ENCODE assay signal across 11 cellular contexts in genomic region chr6:30568245-30568644, GRCh38. TPM values are rescaled to one million over a fixed set of nuclear protein-coding genes. Genes with fewer than 3 reads are reported as not detected.
A peak's percentile ranks its signal among the peaks of the same experiment; 100 is the strongest.
DNase-seq lines count a peak whose midpoint lies in the region; ATAC-seq, FAIRE-seq and TF ChIP-seq lines count a peak whose summit lies in the region.
"Had no signal": no experiment of that assay in that cellular context is flagged by ENCODE, and none has a peak within 500 bp of the region (broad histone marks: within the 10 kb centered on the region; RNA-seq: fewer than 3 reads in every experiment).

No MANE protein-coding gene starts in this region.

- CTCF ChIA-PET in GM12878 (lab: Yijun Ruan, JAX), result interaction anchor here (2.5 kb wide), 1 partner anchor 23 kb away, joined by 9 read pairs; no protein-coding TSS in a partner anchor

- H3K9ac ChIP-seq in GM12878 (ENCODE audit: control insufficient read depth, insufficient read depth, low read length), result no peak overlapping the region

- peaks cover 27% of the 10 kb centered on the region for H3K36me3 Mint-ChIP-seq in activated CD4-positive, alpha-beta T cell treated with anti-CD3 and anti-CD28 coated beads, Interleukin-2, amount 10 ng/mL, durations not matched to agents 24 days and 14 days (ENCODE audit: low read depth)
- H3K36me3 Mint-ChIP-seq in activated T-helper 1 cell treated with anti-CD3 and anti-CD28 coated beads, Interleukin-12 subunit alpha, Interleukin-12 subunit beta, Interleukin-2, Interleukin-4 antibody, amounts not matched to agents 30 ng/mL and 10 ng/mL and 1 ng/mL, durations not matched to agents 14 hours and 24 hours and 36 hours (ENCODE audit: low read depth), result peaks cover 21% of the 10 kb centered on the region

- TF ChIP-seq POLR2A in GM12878 (IDR thresholded peaks at IDR 0.05; ENCODE audit: low read depth, low read length), result no peak

- H3K4me1 ChIP-seq in GM12878 (ENCODE audit: control insufficient read depth, insufficient read depth, low read length), result peaks cover 15% of the 10 kb centered on the region

- no peaks in the 10 kb centered on the region for H3K27me3 ChIP-seq in GM12878 (replicated peaks in 1 of 2; ENCODE audit: control insufficient read depth in 2 of 2, insufficient read depth in 2 of 2, low read length in 1 of 2)
- no peaks in the 10 kb centered on the region for H3K27me3 ChIP-seq in dorsolateral prefrontal cortex
- H3K27me3 ChIP-seq: adrenal gland had no signal

- peaks cover 47% of the 10 kb centered on the region for H3K4me1 Mint-ChIP-seq in activated CD4-positive, alpha-beta T cell treated with anti-CD3 and anti-CD28 coated beads, Interleukin-2, amount 10 ng/mL, durations not matched to agents 24 days and 14 days
- H3K4me1 Mint-ChIP-seq in activated T-helper 1 cell treated with anti-CD3 and anti-CD28 coated beads, Interleukin-12 subunit alpha, Interleukin-12 subunit beta, Interleukin-2, Interleukin-4 antibody, amounts not matched to agents 30 ng/mL and 10 ng/mL and 1 ng/mL, durations not matched to agents 14 hours and 24 hours and 36 hours (ENCODE audit: low read depth), result peaks cover 53% of the 10 kb centered on the region

- RAD21 ChIA-PET in GM12878 (lab: Charles Lee; ENCODE audit: unreplicated experiment), result no interaction called here

- H3K4me3 ChIP-seq in GM12878, result no peak overlapping the region
- H3K4me3 ChIP-seq in dorsolateral prefrontal cortex, result no peak overlapping the region
- H3K4me3 ChIP-seq: adrenal gland, left ventricle myocardium inferior had no signal

- FAIRE-seq in GM12878 (lab: Jason Lieb, UNC), result no peak
- FAIRE-seq: urothelium cell line had no signal

- POLR2A ChIA-PET in GM12878 (lab: Charles Lee), result no interaction called here

- H3K27me3 Mint-ChIP-seq in activated CD4-positive, alpha-beta T cell treated with anti-CD3 and anti-CD28 coated beads, Interleukin-2, amount 10 ng/mL, durations not matched to agents 24 days and 14 days, result no peaks in the 10 kb centered on the region
- no peaks in the 10 kb centered on the region for H3K27me3 Mint-ChIP-seq in activated T-helper 1 cell treated with anti-CD3 and anti-CD28 coated beads, Interleukin-12 subunit alpha, Interleukin-12 subunit beta, Interleukin-2, Interleukin-4 antibody, amounts not matched to agents 30 ng/mL and 10 ng/mL and 1 ng/mL, durations not matched to agents 14 hours and 24 hours and 36 hours (ENCODE audit: insufficient read depth)

- no TSS peak for BruUV-seq in GM12878 (replicated peaks; lab: Mats Ljungman, UMichigan)

- TF ChIP-seq EP300 in GM12878 (IDR thresholded peaks at IDR 0.05; ENCODE audit: borderline replicate concordance in 1 of 2, control insufficient read depth in 1 of 2, low read depth in 2 of 2, low read length in 2 of 2), result no peak

- SMC1A ChIA-PET in GM12878 (lab: Charles Lee; ENCODE audit: uncharacterized antibody, unreplicated experiment), result no interaction called here

- H3K4me2 ChIP-seq in GM12878 (ENCODE audit: control insufficient read depth, insufficient read depth), result no peak overlapping the region

- no peaks in the 10 kb centered on the region for H3K36me3 ChIP-seq in GM12878 (ENCODE audit: control insufficient read depth in 2 of 2, insufficient read depth in 2 of 2, low read length in 1 of 2)

- 64% methylated on average over 3 of the region's 3 CpGs for WGBS in GM12878 (ENCODE audit: insufficient coverage, insufficient replicate concordance, low lambda C conversion rate, missing lambda C conversion rate)

- in situ Hi-C loops in GM12878 (cut with MboI), result no loop called here

- H3K9me3 ChIP-seq in GM12878 (replicated peaks; ENCODE audit: control insufficient read depth, insufficient read depth, low read length), result no peaks in the 10 kb centered on the region
- H3K9me3 ChIP-seq: adrenal gland, left ventricle myocardium inferior had no signal

- H3K9me3 Mint-ChIP-seq in activated CD4-positive, alpha-beta T cell treated with anti-CD3 and anti-CD28 coated beads, Interleukin-2, amount 10 ng/mL, durations not matched to agents 24 days and 14 days, result no peaks in the 10 kb centered on the region
- no peaks in the 10 kb centered on the region for H3K9me3 Mint-ChIP-seq in activated T-helper 1 cell treated with anti-CD3 and anti-CD28 coated beads, Interleukin-12 subunit alpha, Interleukin-12 subunit beta, Interleukin-2, Interleukin-4 antibody, amounts not matched to agents 30 ng/mL and 10 ng/mL and 1 ng/mL, durations not matched to agents 14 hours and 24 hours and 36 hours

- peak; percentile 12 to 27 for DNase-seq in activated CD4-positive, alpha-beta T cell treated with anti-CD3 and anti-CD28 coated beads for 4 hours
- no peak for DNase-seq in activated CD4-positive, alpha-beta T cell treated with anti-CD3 and anti-CD28 coated beads, Interleukin-2, amount 10 ng/mL, durations not matched to agents 24 days and 14 days
- DNase-seq in NCI-H69 (lab: John Stamatoyannopoulos, UW), result peak; percentile 89
- DNase-seq in GM12878 (ENCODE audit: low read depth, low spot score), result no peak
- peak; percentile 30 to 43 for DNase-seq in stimulated activated CD4-positive, alpha-beta T cell treated with anti-CD3 and anti-CD28 coated beads, Interleukin-4, amount 100 ng/mL, for 4 hours
- DNase-seq in dorsolateral prefrontal cortex, result no peak
- no peak for DNase-seq in activated T-helper 1 cell treated with anti-CD3 and anti-CD28 coated beads, Interleukin-12 subunit alpha, Interleukin-12 subunit beta, Interleukin-2, Interleukin-4 antibody, amounts not matched to agents 30 ng/mL and 10 ng/mL and 1 ng/mL, durations not matched to agents 14 hours and 24 hours and 36 hours (ENCODE audit: low spot score)
- no peak for DNase-seq in SIG-M5 treated with dmso at 0.1 percent for 504 hours (lab: John Stamatoyannopoulos, UW; ENCODE audit: unreplicated experiment)
- DNase-seq: adrenal gland, left ventricle myocardium inferior had no signal

- H4K20me1 ChIP-seq in GM12878 (ENCODE audit: control insufficient read depth, insufficient read depth), result no peaks in the 10 kb centered on the region

- peak; percentile 34 for ATAC-seq in GM12878

- intact Hi-C loops in activated CD4-positive, alpha-beta T cell treated with anti-CD3 and anti-CD28 coated beads, Interleukin-2, amount 10 ng/mL, durations not matched to agents 24 days and 14 days (cut with micrococcal nuclease), result no loop called here
- intact Hi-C loops in GM12878 (cut with micrococcal nuclease; ENCODE audit: unreplicated experiment), result no loop called here
- intact Hi-C loops in dorsolateral prefrontal cortex (cut with DNase I), result no loop called here
- intact Hi-C loops in activated T-helper 1 cell treated with anti-CD3 and anti-CD28 coated beads, Interleukin-12 subunit alpha, Interleukin-12 subunit beta, Interleukin-2, Interleukin-4 antibody, amounts not matched to agents 30 ng/mL and 10 ng/mL and 1 ng/mL, durations not matched to agents 14 hours and 24 hours and 36 hours (cut with micrococcal nuclease), result no loop called here

- peaks cover 22% of the 10 kb centered on the region for H3K79me2 ChIP-seq in GM12878 (ENCODE audit: control insufficient read depth, insufficient read depth, low read length)

- TF ChIP-seq RAD21 in GM12878 (IDR thresholded peaks at IDR 0.05; ENCODE audit: insufficient read depth, low read depth, low read length), result no peak

- no peak overlapping the region for H3K27ac Mint-ChIP-seq in activated CD4-positive, alpha-beta T cell treated with anti-CD3 and anti-CD28 coated beads, Interleukin-2, amount 10 ng/mL, durations not matched to agents 24 days and 14 days
- H3K27ac Mint-ChIP-seq in activated T-helper 1 cell treated with anti-CD3 and anti-CD28 coated beads, Interleukin-12 subunit alpha, Interleukin-12 subunit beta, Interleukin-2, Interleukin-4 antibody, amounts not matched to agents 30 ng/mL and 10 ng/mL and 1 ng/mL, durations not matched to agents 14 hours and 24 hours and 36 hours, result no peak overlapping the region

- H3K4me3 Mint-ChIP-seq in activated CD4-positive, alpha-beta T cell treated with anti-CD3 and anti-CD28 coated beads, Interleukin-2, amount 10 ng/mL, durations not matched to agents 24 days and 14 days, result no peak overlapping the region
- H3K4me3 Mint-ChIP-seq in activated T-helper 1 cell treated with anti-CD3 and anti-CD28 coated beads, Interleukin-12 subunit alpha, Interleukin-12 subunit beta, Interleukin-2, Interleukin-4 antibody, amounts not matched to agents 30 ng/mL and 10 ng/mL and 1 ng/mL, durations not matched to agents 14 hours and 24 hours and 36 hours, result no peak overlapping the region

- no peak overlapping the region for H2AFZ ChIP-seq in GM12878 (ENCODE audit: control insufficient read depth, low read depth, low read length)

- TF ChIP-seq CTCF in GM12878 (IDR thresholded peaks at IDR 0.05 in 2 of 3, conservative IDR thresholded peaks at IDR 0.05 in 1 of 3; ENCODE audit: control insufficient read depth in 2 of 3, extremely low read depth in 1 of 3, insufficient read depth in 1 of 3, low read depth in 3 of 3, low read length in 3 of 3) (no peak), dorsolateral prefrontal cortex (IDR thresholded peaks at IDR 0.05 in 54 of 56, conservative IDR thresholded peaks at IDR 0.05 in 2 of 56; ENCODE audit: low read depth in 1 of 56, partially characterized antibody in 56 of 56) (no peak)

- no peak overlapping the region for H3K27ac ChIP-seq in GM12878 (ENCODE audit: control insufficient read depth, insufficient read depth)
- H3K27ac ChIP-seq in dorsolateral prefrontal cortex, result peak overlapping the region in 1 of 59 donors; percentile 4
- H3K27ac ChIP-seq: adrenal gland, left ventricle myocardium inferior had no signal

RNA-seq across cellular contexts. Expression of gene ABCF1, which starts 3.0 kb away (rescaled TPM):
- total RNA-seq in activated CD4-positive, alpha-beta T cell treated with anti-CD3 and anti-CD28 coated beads, Interleukin-2, amount 10 ng/mL, durations not matched to agents 24 days and 14 days, result 123 and 125 TPM in 2 replicates
- total RNA-seq in GM12878 (2013; cell fraction: nucleolus; rRNA removed), result 19.3 and 20.7 TPM in 2 replicates
- 55.2 and 55.3 TPM in 2 replicates for total RNA-seq in GM12878 (2014; rRNA removed)
- 57.4 and 63.4 TPM in 2 replicates for total RNA-seq in GM12878 (2014; rRNA removed; fragmentation: Illumina TruSeq; extraction: Trizol)
- total RNA-seq in GM12878 (2021), result 65.8 and 74.7 TPM in 2 replicates
- 29.1 TPM for polyA plus RNA-seq in GM12878 (2011; ENCODE audit: low read depth)
- polyA plus RNA-seq in GM12878 (2011; rRNA removed), result 21.8 and 34.6 TPM in 2 replicates
- 52.2 and 54.0 TPM in 2 replicates for polyA plus RNA-seq in GM12878 (2011; cell fraction: cytosol; rRNA removed)
- 69.8 and 87.7 TPM in 2 replicates for polyA plus RNA-seq in GM12878 (2011; cell fraction: nucleus; rRNA removed)
- 43.7 and 48.6 TPM in 2 replicates for polyA plus RNA-seq in GM12878 (2012)
- polyA plus RNA-seq in GM12878 (2014; fragmentation: Illumina TruSeq; extraction: Trizol), result 68.4 and 79.6 TPM in 2 replicates
- polyA plus RNA-seq in GM12878 (2014; fragmentation: Nextera tagmentation; extraction: Ambion mirVana), result 10 to 100 TPM; 21.3 to 26.1 TPM
- polyA plus RNA-seq in GM12878 (2014; rRNA removed), result 45.6 and 49.9 TPM in 2 replicates
- 10 to 100 TPM; 56.5 to 62.3 TPM for polyA plus RNA-seq in GM12878 (2016; fragmentation: Nextera tagmentation; extraction: Ambion mirVana)
- polyA minus RNA-seq in GM12878 (2011; rRNA and poly(A)+ RNA removed), result 63.1 and 67.0 TPM in 2 replicates
- 27.0 and 42.0 TPM in 2 replicates for polyA minus RNA-seq in GM12878 (2011; cell fraction: cytosol; rRNA and poly(A)+ RNA removed)
- polyA minus RNA-seq in GM12878 (2011; cell fraction: nucleus; rRNA and poly(A)+ RNA removed), result 15.8 and 43.3 TPM in 2 replicates
- total RNA-seq in dorsolateral prefrontal cortex, result 10 to 100 TPM; 24.2 to 44.5 (median 34.1) TPM
- 115 and 120 TPM in 2 replicates for total RNA-seq in activated T-helper 1 cell treated with anti-CD3 and anti-CD28 coated beads, Interleukin-12 subunit alpha, Interleukin-12 subunit beta, Interleukin-2, Interleukin-4 antibody, amounts not matched to agents 30 ng/mL and 10 ng/mL and 1 ng/mL, durations not matched to agents 14 hours and 24 hours and 36 hours

RNA-seq across cellular contexts. Expression of gene PRR3, which starts 11.2 kb away (rescaled TPM):
- total RNA-seq in activated CD4-positive, alpha-beta T cell treated with anti-CD3 and anti-CD28 coated beads, Interleukin-2, amount 10 ng/mL, durations not matched to agents 24 days and 14 days, result 38.2 and 39.7 TPM in 2 replicates
- total RNA-seq in GM12878 (2013; cell fraction: nucleolus; rRNA removed), result 29.1 and 31.4 TPM in 2 replicates
- total RNA-seq in GM12878 (2014; rRNA removed) (20.0 and 22.7 TPM in 2 replicates), GM12878 (2014; rRNA removed; fragmentation: Illumina TruSeq; extraction: Trizol) (18.5 and 19.2 TPM in 2 replicates), GM12878 (2021) (19.5 and 20.2 TPM in 2 replicates), dorsolateral prefrontal cortex (10 to 100 TPM; 12.5 to 28.4 (median 19.5) TPM)
- 7.4 TPM for polyA plus RNA-seq in GM12878 (2011; ENCODE audit: low read depth)
- polyA plus RNA-seq in GM12878 (2011; rRNA removed) (15.7 and 22.9 TPM in 2 replicates), GM12878 (2014; fragmentation: Illumina TruSeq; extraction: Trizol) (38.2 and 44.6 TPM in 2 replicates), GM12878 (2014; fragmentation: Nextera tagmentation; extraction: Ambion mirVana) (10 to 100 TPM; 14.0 to 16.3 TPM), GM12878 (2014; rRNA removed) (28.5 and 28.8 TPM in 2 replicates), GM12878 (2016; fragmentation: Nextera tagmentation; extraction: Ambion mirVana) (10 to 100 TPM; 18.4 to 20.8 TPM)
- 23.3 and 27.6 TPM in 2 replicates for polyA plus RNA-seq in GM12878 (2011; cell fraction: cytosol; rRNA removed)
- 19.7 and 20.5 TPM in 2 replicates for polyA plus RNA-seq in GM12878 (2011; cell fraction: nucleus; rRNA removed)
- 11.9 and 14.0 TPM in 2 replicates for polyA plus RNA-seq in GM12878 (2012)
- 19.4 and 23.9 TPM in 2 replicates for polyA minus RNA-seq in GM12878 (2011; rRNA and poly(A)+ RNA removed)
- polyA minus RNA-seq in GM12878 (2011; cell fraction: cytosol; rRNA and poly(A)+ RNA removed), result 4.7 and 5.3 TPM in 2 replicates
- polyA minus RNA-seq in GM12878 (2011; cell fraction: nucleus; rRNA and poly(A)+ RNA removed), result 7.4 and 13.3 TPM in 2 replicates
- 41.6 and 42.1 TPM in 2 replicates for total RNA-seq in activated T-helper 1 cell treated with anti-CD3 and anti-CD28 coated beads, Interleukin-12 subunit alpha, Interleukin-12 subunit beta, Interleukin-2, Interleukin-4 antibody, amounts not matched to agents 30 ng/mL and 10 ng/mL and 1 ng/mL, durations not matched to agents 14 hours and 24 hours and 36 hours

RNA-seq across cellular contexts. Expression of gene GNL1, which starts 12.0 kb away (rescaled TPM):
- 80.9 and 93.0 TPM in 2 replicates for total RNA-seq in activated CD4-positive, alpha-beta T cell treated with anti-CD3 and anti-CD28 coated beads, Interleukin-2, amount 10 ng/mL, durations not matched to agents 24 days and 14 days
- total RNA-seq in GM12878 (2013; cell fraction: nucleolus; rRNA removed), result 35.1 and 45.9 TPM in 2 replicates
- total RNA-seq in GM12878 (2014; rRNA removed), result 45.4 and 50.2 TPM in 2 replicates
- total RNA-seq in GM12878 (2014; rRNA removed; fragmentation: Illumina TruSeq; extraction: Trizol), result 30.6 and 30.7 TPM in 2 replicates
- total RNA-seq in GM12878 (2021), result 59.3 and 61.2 TPM in 2 replicates
- 16.8 TPM for polyA plus RNA-seq in GM12878 (2011; ENCODE audit: low read depth)
- polyA plus RNA-seq in GM12878 (2011; rRNA removed), result 45.1 and 51.4 TPM in 2 replicates
- 51.4 and 60.2 TPM in 2 replicates for polyA plus RNA-seq in GM12878 (2011; cell fraction: cytosol; rRNA removed)
- 56.1 and 63.3 TPM in 2 replicates for polyA plus RNA-seq in GM12878 (2011; cell fraction: nucleus; rRNA removed)
- polyA plus RNA-seq in GM12878 (2012), result 40.1 and 45.6 TPM in 2 replicates
- 38.7 and 40.2 TPM in 2 replicates for polyA plus RNA-seq in GM12878 (2014; fragmentation: Illumina TruSeq; extraction: Trizol)
- 1 to 10 TPM in 1 of 2 experiments, under 1 TPM in 1; 0.18 to 1.4 TPM for polyA plus RNA-seq in GM12878 (2014; fragmentation: Nextera tagmentation; extraction: Ambion mirVana)
- 40.7 and 45.3 TPM in 2 replicates for polyA plus RNA-seq in GM12878 (2014; rRNA removed)
- polyA plus RNA-seq in GM12878 (2016; fragmentation: Nextera tagmentation; extraction: Ambion mirVana), result 10 to 100 TPM; 50.6 to 64.5 TPM
- polyA minus RNA-seq in GM12878 (2011; rRNA and poly(A)+ RNA removed), result 29.0 and 43.8 TPM in 2 replicates
- polyA minus RNA-seq in GM12878 (2011; cell fraction: cytosol; rRNA and poly(A)+ RNA removed), result 16.2 and 17.4 TPM in 2 replicates
- 8.5 and 11.2 TPM in 2 replicates for polyA minus RNA-seq in GM12878 (2011; cell fraction: nucleus; rRNA and poly(A)+ RNA removed)
- total RNA-seq in dorsolateral prefrontal cortex, result 100 to 1,000 TPM in 17 of 120 experiments, 10 to 100 TPM in 103; 56.1 to 116 (median 87.5) TPM
- 86.3 and 92.4 TPM in 2 replicates for total RNA-seq in activated T-helper 1 cell treated with anti-CD3 and anti-CD28 coated beads, Interleukin-12 subunit alpha, Interleukin-12 subunit beta, Interleukin-2, Interleukin-4 antibody, amounts not matched to agents 30 ng/mL and 10 ng/mL and 1 ng/mL, durations not matched to agents 14 hours and 24 hours and 36 hours

RNA-seq across cellular contexts. Expression of gene PPP1R10, which starts 48.8 kb away (rescaled TPM):
- total RNA-seq in activated CD4-positive, alpha-beta T cell treated with anti-CD3 and anti-CD28 coated beads, Interleukin-2, amount 10 ng/mL, durations not matched to agents 24 days and 14 days, result 106 and 107 TPM in 2 replicates
- total RNA-seq in GM12878 (2013; cell fraction: nucleolus; rRNA removed), result 156 and 174 TPM in 2 replicates
- total RNA-seq in GM12878 (2014; rRNA removed), result 81.1 and 83.8 TPM in 2 replicates
- 42.7 and 42.9 TPM in 2 replicates for total RNA-seq in GM12878 (2014; rRNA removed; fragmentation: Illumina TruSeq; extraction: Trizol)
- 75.1 and 78.7 TPM in 2 replicates for total RNA-seq in GM12878 (2021)
- polyA plus RNA-seq in GM12878 (2011; ENCODE audit: low read depth), result 23.2 TPM
- polyA plus RNA-seq in GM12878 (2011; rRNA removed), result 22.9 and 37.6 TPM in 2 replicates
- polyA plus RNA-seq in GM12878 (2011; cell fraction: cytosol; rRNA removed), result 18.5 TPM in 2 replicates
- 68.7 and 69.0 TPM in 2 replicates for polyA plus RNA-seq in GM12878 (2011; cell fraction: nucleus; rRNA removed)
- polyA plus RNA-seq in GM12878 (2012), result 16.0 and 28.3 TPM in 2 replicates
- 68.0 and 76.2 TPM in 2 replicates for polyA plus RNA-seq in GM12878 (2014; fragmentation: Illumina TruSeq; extraction: Trizol)
- polyA plus RNA-seq in GM12878 (2014; fragmentation: Nextera tagmentation; extraction: Ambion mirVana), result 10 to 100 TPM; 11.3 to 22.6 TPM
- 36.7 and 37.9 TPM in 2 replicates for polyA plus RNA-seq in GM12878 (2014; rRNA removed)
- polyA plus RNA-seq in GM12878 (2016; fragmentation: Nextera tagmentation; extraction: Ambion mirVana), result 10 to 100 TPM; 39.6 to 46.1 TPM
- 131 and 159 TPM in 2 replicates for polyA minus RNA-seq in GM12878 (2011; rRNA and poly(A)+ RNA removed)
- 16.3 and 23.9 TPM in 2 replicates for polyA minus RNA-seq in GM12878 (2011; cell fraction: cytosol; rRNA and poly(A)+ RNA removed)
- polyA minus RNA-seq in GM12878 (2011; cell fraction: nucleus; rRNA and poly(A)+ RNA removed), result 188 and 320 TPM in 2 replicates
- total RNA-seq in dorsolateral prefrontal cortex, result 100 to 1,000 TPM in 1 of 120 experiments, 10 to 100 TPM in 119; 42.2 to 100 (median 68.4) TPM
- 124 and 126 TPM in 2 replicates for total RNA-seq in activated T-helper 1 cell treated with anti-CD3 and anti-CD28 coated beads, Interleukin-12 subunit alpha, Interleukin-12 subunit beta, Interleukin-2, Interleukin-4 antibody, amounts not matched to agents 30 ng/mL and 10 ng/mL and 1 ng/mL, durations not matched to agents 14 hours and 24 hours and 36 hours

RNA-seq across cellular contexts. Expression of gene MRPS18B, which starts 49.4 kb away (rescaled TPM):
- 79.4 and 83.6 TPM in 2 replicates for total RNA-seq in activated CD4-positive, alpha-beta T cell treated with anti-CD3 and anti-CD28 coated beads, Interleukin-2, amount 10 ng/mL, durations not matched to agents 24 days and 14 days
- 29.8 and 30.1 TPM in 2 replicates for total RNA-seq in GM12878 (2013; cell fraction: nucleolus; rRNA removed)
- total RNA-seq in GM12878 (2014; rRNA removed), result 108 and 113 TPM in 2 replicates
- total RNA-seq in GM12878 (2014; rRNA removed; fragmentation: Illumina TruSeq; extraction: Trizol), result 112 and 121 TPM in 2 replicates
- 80.9 and 87.7 TPM in 2 replicates for total RNA-seq in GM12878 (2021)
- polyA plus RNA-seq in GM12878 (2011; ENCODE audit: low read depth), result 75.6 TPM
- 104 and 133 TPM in 2 replicates for polyA plus RNA-seq in GM12878 (2011; rRNA removed)
- 163 and 222 TPM in 2 replicates for polyA plus RNA-seq in GM12878 (2011; cell fraction: cytosol; rRNA removed)
- 53.8 and 56.7 TPM in 2 replicates for polyA plus RNA-seq in GM12878 (2011; cell fraction: nucleus; rRNA removed)
- 87.0 and 101 TPM in 2 replicates for polyA plus RNA-seq in GM12878 (2012)
- 208 and 218 TPM in 2 replicates for polyA plus RNA-seq in GM12878 (2014; fragmentation: Illumina TruSeq; extraction: Trizol)
- 100 to 1,000 TPM; 219 to 259 TPM for polyA plus RNA-seq in GM12878 (2014; fragmentation: Nextera tagmentation; extraction: Ambion mirVana)
- polyA plus RNA-seq in GM12878 (2014; rRNA removed), result 118 and 166 TPM in 2 replicates
- 100 to 1,000 TPM; 132 to 147 TPM for polyA plus RNA-seq in GM12878 (2016; fragmentation: Nextera tagmentation; extraction: Ambion mirVana)
- polyA minus RNA-seq in GM12878 (2011; rRNA and poly(A)+ RNA removed), result 97.8 and 178 TPM in 2 replicates
- polyA minus RNA-seq in GM12878 (2011; cell fraction: cytosol; rRNA and poly(A)+ RNA removed), result 44.4 and 60.7 TPM in 2 replicates
- polyA minus RNA-seq in GM12878 (2011; cell fraction: nucleus; rRNA and poly(A)+ RNA removed), result 21.8 and 28.8 TPM in 2 replicates
- total RNA-seq in dorsolateral prefrontal cortex, result 10 to 100 TPM; 25.2 to 53.5 (median 36.4) TPM
- 75.5 and 77.7 TPM in 2 replicates for total RNA-seq in activated T-helper 1 cell treated with anti-CD3 and anti-CD28 coated beads, Interleukin-12 subunit alpha, Interleukin-12 subunit beta, Interleukin-2, Interleukin-4 antibody, amounts not matched to agents 30 ng/mL and 10 ng/mL and 1 ng/mL, durations not matched to agents 14 hours and 24 hours and 36 hours

Comparison
In these comparisons a context has a peak if more than half of its experiments do, and no peak if none do; other contexts are left out.
1. DNase-seq: peak in activated CD4-positive, alpha-beta T cell treated with anti-CD3 and anti-CD28 coated beads for 4 hours (2 of 2), NCI-H69 (single experiment) and stimulated activated CD4-positive, alpha-beta T cell treated with anti-CD3 and anti-CD28 coated beads, Interleukin-4, amount 100 ng/mL, for 4 hours (2 of 2); none in activated CD4-positive, alpha-beta T cell treated with anti-CD3 and anti-CD28 coated beads, Interleukin-2, amount 10 ng/mL, durations not matched to agents 24 days and 14 days (single experiment), GM12878 (single experiment), dorsolateral prefrontal cortex (0 of 10), activated T-helper 1 cell treated with anti-CD3 and anti-CD28 coated beads, Interleukin-12 subunit alpha, Interleukin-12 subunit beta, Interleukin-2, Interleukin-4 antibody, amounts not matched to agents 30 ng/mL and 10 ng/mL and 1 ng/mL, durations not matched to agents 14 hours and 24 hours and 36 hours (single experiment) and SIG-M5 treated with dmso at 0.1 percent for 504 hours (single experiment).